ENCODE assay signal across 16 cellular contexts in genomic region chr1:180096584-180097318, GRCh38. TPM values are rescaled to one million over a fixed set of nuclear protein-coding genes. Genes with fewer than 3 reads are reported as not detected.
A peak's percentile ranks its signal among the peaks of the same experiment; 100 is the strongest.
DNase-seq lines count a peak whose midpoint lies in the region; ATAC-seq and TF ChIP-seq lines count a peak whose summit lies in the region.
"Had no signal": no experiment of that assay in that cellular context is flagged by ENCODE, and none has a peak within 500 bp of the region (broad histone marks: within the 10 kb centered on the region; RNA-seq: fewer than 3 reads in every experiment).

No MANE protein-coding gene starts in this region.

- no peak overlapping the region for H3K4me3 ChIP-seq in left ventricle myocardium inferior
- H3K4me3 ChIP-seq in heart left ventricle = no peak overlapping the region
- H3K4me3 ChIP-seq in rectal smooth muscle tissue (ENCODE audit: low read length) = no peak overlapping the region

- H3K27ac ChIP-seq in left ventricle myocardium inferior (replicated peaks) (peak overlapping the region; percentile 21), heart left ventricle (peak overlapping the region in 1 of 12 donors; percentile 17), rectal smooth muscle tissue (ENCODE audit: low read depth, low read length) (peak overlapping the region; percentile 33)

- no peak for TF ChIP-seq CTCF in left ventricle myocardium inferior (IDR thresholded peaks at IDR 0.05; ENCODE audit: borderline replicate concordance)
- TF ChIP-seq CTCF in heart left ventricle (IDR thresholded peaks at IDR 0.05) = no peak

- H3K4me1 ChIP-seq in left ventricle myocardium inferior (peaks cover 16% of the 10 kb centered on the region), heart left ventricle (peaks cover 0 to 13% (median 4%) of the 10 kb centered on the region in 12 donors), rectal smooth muscle tissue (ENCODE audit: control insufficient read depth, insufficient read depth, low read length) (peaks cover 2% of the 10 kb centered on the region)

- no peak for DNase-seq in left ventricle myocardium inferior
- no peak for DNase-seq in heart left ventricle
- DNase-seq in fibroblast of peridontal ligament (ENCODE audit: extremely low read depth) = peak; percentile 50
- no peak for DNase-seq in germinal center (ENCODE audit: low spot score)
- no peak for DNase-seq in NOMO-1 (lab: John Stamatoyannopoulos, UW; ENCODE audit: unreplicated experiment in 2 of 2)
- DNase-seq: 8988T, C1 segment of cervical spinal cord, H7, Kasumi-1, NCI-H187 treated with DMSO at 0.1 percent for 48 hours, NCI-H510A, NCI-H82, SHP77 treated with DMSO at 0.1 percent for 48 hours had no signal

- WGBS in heart left ventricle, 4 donors = 69 to 80% (median 74%) methylated on average over 4 of the region's 4 CpGs

- H3K9me3 ChIP-seq in left ventricle myocardium inferior (replicated peaks) (no peaks in the 10 kb centered on the region), heart left ventricle (no peaks in the 10 kb centered on the region)

- no peaks in the 10 kb centered on the region for H3K27me3 ChIP-seq in left ventricle myocardium inferior (ENCODE audit: low read depth)
- no peaks in the 10 kb centered on the region for H3K27me3 ChIP-seq in heart left ventricle
- no peaks in the 10 kb centered on the region for H3K27me3 ChIP-seq in rectal smooth muscle tissue (ENCODE audit: control insufficient read depth, insufficient read depth, low read length)

- TF ChIP-seq POLR2A in heart left ventricle (IDR thresholded peaks at IDR 0.05) = no peak

- H3K9ac ChIP-seq in rectal smooth muscle tissue (ENCODE audit: low read length) = no peak overlapping the region

- ATAC-seq in heart left ventricle (no peak), HG02870 (IDR thresholded peaks at IDR 0.05; ENCODE audit: unreplicated experiment) (no peak), GM19395 (IDR thresholded peaks at IDR 0.05; ENCODE audit: unreplicated experiment) (no peak)

- intact Hi-C loops in left ventricle myocardium inferior (cut with micrococcal nuclease) = no loop called here
- intact Hi-C loops in heart left ventricle (cut with DNase I) = no loop called here

- H3K36me3 ChIP-seq in left ventricle myocardium inferior (peaks cover 98% of the 10 kb centered on the region), heart left ventricle (peaks cover 0 to 100% (median 92%) of the 10 kb centered on the region in 9 donors), rectal smooth muscle tissue (ENCODE audit: control insufficient read depth, insufficient read depth, low read length) (peaks cover 11% of the 10 kb centered on the region)

RNA-seq across cellular contexts. Expression of gene QSOX1, which starts 57.9 kb away (rescaled TPM):
- 102 TPM for total RNA-seq in left ventricle myocardium inferior
- 100 to 1,000 TPM in 6 of 9 donors, 10 to 100 TPM in 3; 62.3 to 250 (median 122) TPM for total RNA-seq in heart left ventricle
- 100 to 1,000 TPM in 1 of 2 donors, 10 to 100 TPM in 1; 63.2 to 181 TPM for polyA plus RNA-seq in heart left ventricle
